In genomic region chr20:266604-267562, GRCh38 we compare ENCODE assay signal across 8 cellular contexts. TPM values are rescaled to one million over a fixed set of nuclear protein-coding genes. Genes with fewer than 3 reads are reported as not detected.
DNase-seq lines count a peak whose midpoint lies in the region; ATAC-seq and TF ChIP-seq lines count a peak whose summit lies in the region.

No MANE protein-coding gene starts in this region.

- in situ Hi-C loops in KBM-7 (cut with MboI; ENCODE audit: low pct_unique_long_range_greater_than_20kb, low sequenced_read_pairs): no loop called here

- intact Hi-C loops in PC-9 (cut with micrococcal nuclease; ENCODE audit: unreplicated experiment): no loop called here

- peak overlapping the region; percentile 1 for H3K27ac Mint-ChIP-seq in activated T-cell treated with anti-CD3 and anti-CD28 coated beads, Interleukin-2, amount 50 U/mL, for 72 hours
- no peak overlapping the region for H3K27ac Mint-ChIP-seq in natural killer cell treated with Interleukin-12 subunit alpha and Interleukin-12 subunit beta and Interleukin-15 and Interleukin-18, amount 100 ng/mL, for 72 hours

- BruUV-seq in PC-9 (replicated peaks; lab: Mats Ljungman, UMichigan): no TSS peak

- DNase-seq in DMS53 (lab: John Stamatoyannopoulos, UW) (peak; percentile 96), KBM-7 (peak; percentile 93), PC-9 (peak; percentile 52 to 86), fibroblast of peridontal ligament (ENCODE audit: extremely low read depth) (peak; percentile 57)
- DNase-seq in activated T-cell treated with anti-CD3 and anti-CD28 coated beads, Interleukin-2, amount 50 U/mL, for 72 hours: peak; percentile 91 to 93
- DNase-seq in natural killer cell treated with Interleukin-12 subunit alpha and Interleukin-12 subunit beta and Interleukin-15 and Interleukin-18, amount 100 ng/mL, for 72 hours (ENCODE audit: low spot score): peak; percentile 87
- DNase-seq in stimulated activated naive CD4-positive, alpha-beta T cell (lab: John Stamatoyannopoulos, UW): peak; percentile 66 to 88 (median 84)

- H3K4me1 ChIP-seq in PC-9 (replicated peaks; ENCODE audit: insufficient read depth): no peaks in the 10 kb centered on the region; the same call in 1 of the 2 replicates

- peak overlapping the region; percentile 73 for H3K4me2 ChIP-seq in PC-9

- ATAC-seq in GM21619 (IDR thresholded peaks at IDR 0.05; ENCODE audit: unreplicated experiment): peak; percentile 87
- ATAC-seq in activated T-cell treated with anti-CD3 and anti-CD28 coated beads, Interleukin-2, amount 50 U/mL, for 72 hours (replicated peaks in 1 of 2): peak; percentile 94 to 95
- peak; percentile 92 to 93 for ATAC-seq in natural killer cell treated with Interleukin-12 subunit alpha and Interleukin-12 subunit beta and Interleukin-15 and Interleukin-18, amount 100 ng/mL, for 72 hours

- H4K20me1 ChIP-seq in PC-9 (ENCODE audit: insufficient read depth): no peaks in the 10 kb centered on the region; the same call in 1 of the 2 replicates

- no peaks in the 10 kb centered on the region for H3K36me3 Mint-ChIP-seq in activated T-cell treated with anti-CD3 and anti-CD28 coated beads, Interleukin-2, amount 50 U/mL, for 72 hours (ENCODE audit: insufficient read depth in 2 of 2)
- H3K36me3 Mint-ChIP-seq in natural killer cell treated with Interleukin-12 subunit alpha and Interleukin-12 subunit beta and Interleukin-15 and Interleukin-18, amount 100 ng/mL, for 72 hours: no peaks in the 10 kb centered on the region

- H3K79me2 ChIP-seq in PC-9 (ENCODE audit: low read depth): no peaks in the 10 kb centered on the region

- H3K27me3 ChIP-seq in PC-9 (ENCODE audit: insufficient read depth, low read depth): peaks cover 30% of the 10 kb centered on the region

- peak; percentile 95 for TF ChIP-seq CTCF in PC-9 (conservative IDR thresholded peaks at IDR 0.05)

- H3K4me3 Mint-ChIP-seq in activated T-cell treated with anti-CD3 and anti-CD28 coated beads, Interleukin-2, amount 50 U/mL, for 72 hours: peak overlapping the region; percentile 87 to 92
- H3K4me3 Mint-ChIP-seq in natural killer cell treated with Interleukin-12 subunit alpha and Interleukin-12 subunit beta and Interleukin-15 and Interleukin-18, amount 100 ng/mL, for 72 hours: peak overlapping the region; percentile 90

- no peaks in the 10 kb centered on the region for H3F3A ChIP-seq in PC-9 (ENCODE audit: insufficient read depth, low read depth)

- peak overlapping the region; percentile 30; the same call in 1 of the 2 replicates for H3K4me3 ChIP-seq in PC-9

- peak overlapping the region; percentile 68 for H2AFZ ChIP-seq in PC-9

- H3K9me3 ChIP-seq in PC-9 (ENCODE audit: insufficient read depth, low read depth): no peaks in the 10 kb centered on the region

- no peak overlapping the region for H3K27ac ChIP-seq in PC-9

- POLR2A ChIA-PET in PC-9 (lab: Charles Lee; ENCODE audit: unreplicated experiment): no interaction called here

- H3K9me2 ChIP-seq in PC-9 (ENCODE audit: insufficient read depth): no peaks in the 10 kb centered on the region

- H3K27me3 Mint-ChIP-seq in activated T-cell treated with anti-CD3 and anti-CD28 coated beads, Interleukin-2, amount 50 U/mL, for 72 hours (ENCODE audit: low read depth): peaks cover 5% of the 10 kb centered on the region
- H3K27me3 Mint-ChIP-seq in natural killer cell treated with Interleukin-12 subunit alpha and Interleukin-12 subunit beta and Interleukin-15 and Interleukin-18, amount 100 ng/mL, for 72 hours: peaks cover 8 to 10% of the 10 kb centered on the region in 2 donors

- CTCF ChIA-PET in PC-9 (lab: Charles Lee): interaction anchor here (1.0 to 1.1 kb wide), 2 partner anchors 62 to 64 kb away, joined by 3 read pairs; no protein-coding TSS in a partner anchor

- H3K4me1 Mint-ChIP-seq in activated T-cell treated with anti-CD3 and anti-CD28 coated beads, Interleukin-2, amount 50 U/mL, for 72 hours (ENCODE audit: low read depth): peaks cover 14% of the 10 kb centered on the region
- peaks cover 10 to 11% of the 10 kb centered on the region in 2 donors for H3K4me1 Mint-ChIP-seq in natural killer cell treated with Interleukin-12 subunit alpha and Interleukin-12 subunit beta and Interleukin-15 and Interleukin-18, amount 100 ng/mL, for 72 hours (ENCODE audit: low read depth in 2 of 2)

- no peaks in the 10 kb centered on the region for H3K9me3 Mint-ChIP-seq in activated T-cell treated with anti-CD3 and anti-CD28 coated beads, Interleukin-2, amount 50 U/mL, for 72 hours
- no peaks in the 10 kb centered on the region for H3K9me3 Mint-ChIP-seq in natural killer cell treated with Interleukin-12 subunit alpha and Interleukin-12 subunit beta and Interleukin-15 and Interleukin-18, amount 100 ng/mL, for 72 hours

- no peaks in the 10 kb centered on the region for H3K36me3 ChIP-seq in PC-9 (ENCODE audit: low read depth)

RNA-seq across cellular contexts. Expression of gene DEFB132, which starts 9.4 kb away (rescaled TPM):
- total RNA-seq in PC-9 (2021): not detected in 2 replicates
- total RNA-seq in activated T-cell treated with anti-CD3 and anti-CD28 coated beads, Interleukin-2, amount 50 U/mL, for 72 hours: not detected
- not detected for total RNA-seq in natural killer cell treated with Interleukin-12 subunit alpha and Interleukin-12 subunit beta and Interleukin-15 and Interleukin-18, amount 100 ng/mL, for 72 hours

RNA-seq across cellular contexts. Expression of gene C20orf96, which starts 23.7 kb away (rescaled TPM):
- 20.7 and 25.7 TPM in 2 replicates for total RNA-seq in PC-9 (2021)
- total RNA-seq in activated T-cell treated with anti-CD3 and anti-CD28 coated beads, Interleukin-2, amount 50 U/mL, for 72 hours: 1 to 10 TPM; 6.4 to 9.4 TPM
- 1 to 10 TPM; 2.0 to 6.2 TPM for total RNA-seq in natural killer cell treated with Interleukin-12 subunit alpha and Interleukin-12 subunit beta and Interleukin-15 and Interleukin-18, amount 100 ng/mL, for 72 hours

RNA-seq across cellular contexts. Expression of gene ZCCHC3, which starts 30.5 kb away (rescaled TPM):
- total RNA-seq in PC-9 (2021): 16.0 and 17.7 TPM in 2 replicates
- 10 to 100 TPM; 21.3 to 21.6 TPM for total RNA-seq in activated T-cell treated with anti-CD3 and anti-CD28 coated beads, Interleukin-2, amount 50 U/mL, for 72 hours
- 10 to 100 TPM; 18.7 to 20.6 TPM for total RNA-seq in natural killer cell treated with Interleukin-12 subunit alpha and Interleukin-12 subunit beta and Interleukin-15 and Interleukin-18, amount 100 ng/mL, for 72 hours

RNA-seq across cellular contexts. Expression of gene DEFB129, which starts 39.8 kb away (rescaled TPM):
- total RNA-seq in PC-9 (2021): not detected in 2 replicates
- not detected for total RNA-seq in activated T-cell treated with anti-CD3 and anti-CD28 coated beads, Interleukin-2, amount 50 U/mL, for 72 hours
- total RNA-seq in natural killer cell treated with Interleukin-12 subunit alpha and Interleukin-12 subunit beta and Interleukin-15 and Interleukin-18, amount 100 ng/mL, for 72 hours: not detected

RNA-seq across cellular contexts. Expression of gene SOX12, which starts 58.5 kb away (rescaled TPM):
- total RNA-seq in PC-9 (2021): 49.5 and 57.1 TPM in 2 replicates
- 10 to 100 TPM in 1 of 2 donors, 1 to 10 TPM in 1; 7.8 to 11.7 TPM for total RNA-seq in activated T-cell treated with anti-CD3 and anti-CD28 coated beads, Interleukin-2, amount 50 U/mL, for 72 hours
- total RNA-seq in natural killer cell treated with Interleukin-12 subunit alpha and Interleukin-12 subunit beta and Interleukin-15 and Interleukin-18, amount 100 ng/mL, for 72 hours: 1 to 10 TPM in 1 of 2 donors, under 1 TPM in 1; 0.36 to 1.5 TPM
